ENCODE assay signal across 1 cellular context in genomic region chr4:83558693-83559092, GRCh38.
TF ChIP-seq lines count a peak whose summit lies in the region.

No MANE protein-coding gene starts in this region.

TF ChIP-seq in A549, 52 proteins besides CTCF, POLR2A, EP300 and RAD21 (continued from another document):
- no peak for TF ChIP-seq REST (IDR thresholded peaks at IDR 0.05)
- TF ChIP-seq ZC3H11A (IDR thresholded peaks at IDR 0.05), result no peak
- TF ChIP-seq HDAC2 (IDR thresholded peaks at IDR 0.05), result no peak
- no peak for TF ChIP-seq MAFK (IDR thresholded peaks at IDR 0.05; ENCODE audit: partially characterized antibody)
- no peak for TF ChIP-seq SREBF2 (IDR thresholded peaks at IDR 0.05)
- no peak for TF ChIP-seq RARB (CRISPR knock-in tag; IDR thresholded peaks at IDR 0.05)
- TF ChIP-seq RNF2 (IDR thresholded peaks at IDR 0.05; ENCODE audit: borderline replicate concordance, low read depth), result no peak
- TF ChIP-seq HMGXB4 (CRISPR knock-in tag; IDR thresholded peaks at IDR 0.05; ENCODE audit: borderline replicate concordance), result no peak
